35 cellular contexts compared by ENCODE assay signal in genomic region chr1:1987142-1987510, GRCh38. TPM values are rescaled to one million over a fixed set of nuclear protein-coding genes. Genes with fewer than 3 reads are reported as not detected.
"Had no signal": no experiment of that assay in that cellular context is flagged by ENCODE, and none has a peak within 500 bp of the region (broad histone marks: within the 10 kb centered on the region; RNA-seq: fewer than 3 reads in every experiment).

No MANE protein-coding gene starts in this region.

- FAIRE-seq: bronchial epithelial cell, TTC549 had no signal

- ATAC-seq: activated CD8-positive, alpha-beta T cell treated with anti-CD3 and anti-CD28 coated beads for 36 hours; activated naive CD4-positive, alpha-beta T cell treated with anti-CD3 and anti-CD28 coated beads, Interleukin-2, amount 50 U/mL, for 72 hours; activated T-cell treated with anti-CD3 and anti-CD28 coated beads, Interleukin-2, amount 50 U/mL, for 4 hours; activated T-cell treated with anti-CD3 and anti-CD28 coated beads, Interleukin-2, amount 50 U/mL, for 72 hours; activated T-helper 17 cell treated with anti-CD3 and anti-CD28 coated beads, Interleukin-2, amount 50 U/mL, for 72 hours had no signal

- H3K4me3 ChIP-seq: ascending aorta, cardiac muscle cell had no signal

- DNase-seq: activated B cell treated with CpG ODN at 0.5 μM for 24 hours; activated CD4-positive, alpha-beta memory T cell treated with anti-CD3 and anti-CD28 coated beads for 36 hours; activated CD4-positive, alpha-beta T cell treated with anti-CD3 and anti-CD28 coated beads for 4 hours; activated CD4-positive, alpha-beta T cell treated with anti-CD3 and anti-CD28 coated beads, Interleukin-2, amount 10 ng/mL, durations not matched to agents 24 days and 14 days; activated CD4-positive, alpha-beta T cell treated with anti-CD3 and anti-CD28 coated beads, Interleukin-2, amount 50 U/mL, for 1 hour; activated CD4-positive, alpha-beta T cell treated with anti-CD3 and anti-CD28 coated beads, Interleukin-2, amount 50 U/mL, for 4 hours; activated CD4-positive, CD25-positive, alpha-beta regulatory T cell treated with anti-CD3 and anti-CD28 coated beads, Interleukin-2, amount 50 U/mL, for 72 hours; activated CD8-positive, alpha-beta memory T cell treated with anti-CD3 and anti-CD28 coated beads, Interleukin-2, amount 50 U/mL, for 4 hours; activated CD8-positive, alpha-beta T cell treated with anti-CD3 and anti-CD28 coated beads for 36 hours; activated effector memory CD4-positive, alpha-beta T cell treated with anti-CD3 and anti-CD28 coated beads, Interleukin-2, amount 50 U/mL, for 16 hours; activated gamma-delta T cell treated with Interleukin-2 at 50 U/mL for 16 hours; activated naive CD4-positive, alpha-beta T cell; activated naive CD4-positive, alpha-beta T cell treated with anti-CD3 and anti-CD28 coated beads for 36 hours; activated naive CD4-positive, alpha-beta T cell treated with anti-CD3 and anti-CD28 coated beads, Interleukin-2, amount 50 U/mL, for 16 hours; activated naive CD8-positive, alpha-beta T cell treated with anti-CD3 and anti-CD28 coated beads for 36 hours; activated T-cell treated with anti-CD3 and anti-CD28 coated beads for 4 hours; activated T-cell treated with anti-CD3 and anti-CD28 coated beads, Interleukin-2, amount 50 U/mL, for 1 hour; activated T-cell treated with anti-CD3 and anti-CD28 coated beads, Interleukin-2, amount 50 U/mL, for 4 hours; activated T-cell treated with anti-CD3 and anti-CD28 coated beads, Interleukin-2, amount 50 U/mL, for 72 hours; amygdala; anterior cingulate cortex; caudate nucleus; SW 1271; T-helper 1 cell; T-helper 2 cell; T-helper 9 cell had no signal

- H3K4me1 ChIP-seq: ascending aorta had no signal

- H3K27me3 ChIP-seq: ascending aorta, cardiac muscle cell had no signal

- H3K27ac ChIP-seq: ascending aorta, cardiac muscle cell, VCaP had no signal

- H3K9me3 ChIP-seq: ascending aorta had no signal

- H3K36me3 ChIP-seq: ascending aorta, cardiac muscle cell had no signal

RNA-seq across cellular contexts. Expression of gene CFAP74, which starts 16.5 kb away (rescaled TPM):
- total RNA-seq: activated B cell treated with CpG ODN at 0.5 μM for 24 hours; activated CD4-positive, alpha-beta memory T cell treated with anti-CD3 and anti-CD28 coated beads for 36 hours; activated CD4-positive, alpha-beta T cell treated with anti-CD3 and anti-CD28 coated beads, Interleukin-2, amount 10 ng/mL, durations not matched to agents 24 days and 14 days; activated CD8-positive, alpha-beta memory T cell treated with anti-CD3 and anti-CD28 coated beads for 36 hours; activated naive CD4-positive, alpha-beta T cell treated with anti-CD3 and anti-CD28 coated beads for 36 hours; activated naive CD4-positive, alpha-beta T cell treated with anti-CD3 and anti-CD28 coated beads, Interleukin-2, amount 50 U/mL, for 72 hours; activated T-cell treated with anti-CD3 and anti-CD28 coated beads, Interleukin-2, amount 50 U/mL, for 4 hours; activated T-cell treated with anti-CD3 and anti-CD28 coated beads, Interleukin-2, amount 50 U/mL, for 72 hours; activated T-helper 1 cell treated with anti-CD3 and anti-CD28 coated beads, Interleukin-12 subunit alpha, Interleukin-12 subunit beta, Interleukin-2, Interleukin-4 antibody, amounts not matched to agents 30 ng/mL and 10 ng/mL and 1 ng/mL, durations not matched to agents 14 hours and 24 hours and 36 hours; activated T-helper 17 cell treated with anti-CD3 and anti-CD28 coated beads, Interleukin-2, amount 50 U/mL, for 72 hours; ascending aorta; bronchial epithelial cell had no signal

RNA-seq across cellular contexts. Expression of gene GABRD, which starts 32.0 kb away (rescaled TPM):
- total RNA-seq: activated B cell treated with CpG ODN at 0.5 μM for 24 hours; activated CD4-positive, alpha-beta memory T cell treated with anti-CD3 and anti-CD28 coated beads for 36 hours; activated CD4-positive, alpha-beta T cell treated with anti-CD3 and anti-CD28 coated beads, Interleukin-2, amount 10 ng/mL, durations not matched to agents 24 days and 14 days; activated CD8-positive, alpha-beta memory T cell treated with anti-CD3 and anti-CD28 coated beads for 36 hours; activated CD8-positive, alpha-beta T cell treated with anti-CD3 and anti-CD28 coated beads for 36 hours; activated naive CD4-positive, alpha-beta T cell treated with anti-CD3 and anti-CD28 coated beads for 36 hours; activated naive CD4-positive, alpha-beta T cell treated with anti-CD3 and anti-CD28 coated beads, Interleukin-2, amount 50 U/mL, for 72 hours; activated naive CD8-positive, alpha-beta T cell treated with anti-CD3 and anti-CD28 coated beads for 36 hours; activated T-cell treated with anti-CD3 and anti-CD28 coated beads, Interleukin-2, amount 50 U/mL, for 4 hours; activated T-cell treated with anti-CD3 and anti-CD28 coated beads, Interleukin-2, amount 50 U/mL, for 72 hours; activated T-helper 17 cell treated with anti-CD3 and anti-CD28 coated beads, Interleukin-2, amount 50 U/mL, for 72 hours; ascending aorta; bronchial epithelial cell; cardiac muscle cell had no signal
- polyA plus RNA-seq: cardiac muscle cell had no signal
